8 cellular contexts compared by ENCODE assay signal in genomic region chr3:158109804-158110657, GRCh38. TPM values are rescaled to one million over a fixed set of nuclear protein-coding genes. Genes with fewer than 3 reads are reported as not detected.
DNase-seq lines count a peak whose midpoint lies in the region; ATAC-seq and TF ChIP-seq lines count a peak whose summit lies in the region.

Gene RSRC1, plus strand, starts transcription at chr3:158110089. Its CDS starts 12,016 bp downstream, at chr3:158122105.

- TF ChIP-seq CTCF in fibroblast of mammary gland (conservative IDR thresholded peaks at IDR 0.05; ENCODE audit: control insufficient read depth, insufficient read depth, low read depth, low read length): no peak

- H3K27me3 ChIP-seq in GM23248 (replicated peaks; ENCODE audit: insufficient read depth): no peaks in the 10 kb centered on the region
- H3K27me3 ChIP-seq in Karpas-422 (ENCODE audit: low read length): no peaks in the 10 kb centered on the region

- in situ Hi-C loops in GM23248 (cut with MboI): no loop called here

- H3K36me3 Mint-ChIP-seq in natural killer cell treated with Interleukin-12 subunit alpha and Interleukin-12 subunit beta and Interleukin-15 and Interleukin-18, amount 100 ng/mL, for 72 hours: peaks cover 13% of the 10 kb centered on the region

- H3K9ac ChIP-seq in GM23248 (peak within 1 kb of the TSS; percentile 88), Karpas-422 (ENCODE audit: low read length) (peak within 1 kb of the TSS; percentile 87)

- peak; percentile 90 to 93 for ATAC-seq in natural killer cell treated with Interleukin-12 subunit alpha and Interleukin-12 subunit beta and Interleukin-15 and Interleukin-18, amount 100 ng/mL, for 72 hours

- peak; percentile 87 for DNase-seq in DMS79 treated with DMSO at 0.1 percent for 48 hours (lab: John Stamatoyannopoulos, UW)
- peak; percentile 98 for DNase-seq in GM23248
- DNase-seq in Karpas-422: peak; percentile 96
- peak; percentile 98 for DNase-seq in RPMI8226
- DNase-seq in activated T-helper 1 cell treated with anti-CD3 and anti-CD28 coated beads, Interleukin-2, amount 50 U/mL, for 16 hours (ENCODE audit: low read depth in 1 of 2, low spot score in 1 of 2): peak; percentile 52 to 62
- DNase-seq in fibroblast of mammary gland (ENCODE audit: low read depth): peak; percentile 88
- DNase-seq in natural killer cell treated with Interleukin-12 subunit alpha and Interleukin-12 subunit beta and Interleukin-15 and Interleukin-18, amount 100 ng/mL, for 72 hours (ENCODE audit: low spot score): peak; percentile 79
- peak; percentile 78 for DNase-seq in stimulated activated naive CD4-positive, alpha-beta T cell treated with Interleukin-2 at 50 U/mL for 16 hours (lab: John Stamatoyannopoulos, UW)

- peak within 1 kb of the TSS; percentile 96 for H3K4me2 ChIP-seq in GM23248 (ENCODE audit: unreplicated experiment)
- peak within 1 kb of the TSS; percentile 95 for H3K4me2 ChIP-seq in Karpas-422 (ENCODE audit: low read depth, low read length, poor library complexity, severe bottlenecking)

- peak within 1 kb of the TSS; percentile 100 for H3K4me3 Mint-ChIP-seq in natural killer cell treated with Interleukin-12 subunit alpha and Interleukin-12 subunit beta and Interleukin-15 and Interleukin-18, amount 100 ng/mL, for 72 hours

- H3K79me2 ChIP-seq in GM23248 (ENCODE audit: insufficient read depth) (peaks cover 45% of the 10 kb centered on the region), Karpas-422 (ENCODE audit: low read length) (peaks cover 73% of the 10 kb centered on the region)

- H3K4me1 ChIP-seq in GM23248 (ENCODE audit: insufficient read depth): peaks cover 10% of the 10 kb centered on the region; the same call in 1 of the 2 replicates
- peaks cover 36% of the 10 kb centered on the region for H3K4me1 ChIP-seq in Karpas-422 (ENCODE audit: low read length)

- no peaks in the 10 kb centered on the region for H3K9me2 ChIP-seq in GM23248 (ENCODE audit: insufficient read depth)
- no peaks in the 10 kb centered on the region for H3K9me2 ChIP-seq in Karpas-422 (replicated peaks; ENCODE audit: insufficient read depth, low read length)

- H3K27ac Mint-ChIP-seq in natural killer cell treated with Interleukin-12 subunit alpha and Interleukin-12 subunit beta and Interleukin-15 and Interleukin-18, amount 100 ng/mL, for 72 hours: peak within 1 kb of the TSS; percentile 56 to 83

- H3K9me3 ChIP-seq in GM23248 (ENCODE audit: low read depth): no peaks in the 10 kb centered on the region
- no peaks in the 10 kb centered on the region; the same call in 1 of the 2 replicates for H3K9me3 ChIP-seq in Karpas-422 (ENCODE audit: low read length)

- 0% methylated on average over 51 to 55 of the region's 57 CpGs for WGBS in GM23248 (ENCODE audit: low coverage in 1 of 2, low lambda C conversion rate in 2 of 2, missing lambda C conversion rate in 2 of 2), 2 experiments

- H3K27ac ChIP-seq in GM23248 (peak within 1 kb of the TSS; percentile 85), Karpas-422 (ENCODE audit: low read length) (peak within 1 kb of the TSS; percentile 72)

- H3F3A ChIP-seq in GM23248 (ENCODE audit: insufficient read depth): peaks cover 22% of the 10 kb centered on the region

- H3K4me3 ChIP-seq in GM23248: peak within 1 kb of the TSS; percentile 89
- peak within 1 kb of the TSS; percentile 93 for H3K4me3 ChIP-seq in Karpas-422 (ENCODE audit: low read length)
- peak within 1 kb of the TSS; percentile 90 for H3K4me3 ChIP-seq in fibroblast of mammary gland (ENCODE audit: control insufficient read depth, low read depth, low read length)

- H3K36me3 ChIP-seq in GM23248 (ENCODE audit: low read depth): no peaks in the 10 kb centered on the region
- H3K36me3 ChIP-seq in Karpas-422 (ENCODE audit: insufficient read depth, low read length): peaks cover 18% of the 10 kb centered on the region

- peaks cover 6% of the 10 kb centered on the region for H3K9me3 Mint-ChIP-seq in natural killer cell treated with Interleukin-12 subunit alpha and Interleukin-12 subunit beta and Interleukin-15 and Interleukin-18, amount 100 ng/mL, for 72 hours

- H3K4me1 Mint-ChIP-seq in natural killer cell treated with Interleukin-12 subunit alpha and Interleukin-12 subunit beta and Interleukin-15 and Interleukin-18, amount 100 ng/mL, for 72 hours (ENCODE audit: low read depth in 2 of 2): peaks cover 45 to 57% of the 10 kb centered on the region in 2 donors

- H2AFZ ChIP-seq in GM23248 (peak within 1 kb of the TSS; percentile 96), Karpas-422 (ENCODE audit: low read length) (peak within 1 kb of the TSS; percentile 94)

- H4K20me1 ChIP-seq in GM23248 (ENCODE audit: insufficient read depth) (no peaks in the 10 kb centered on the region), Karpas-422 (ENCODE audit: insufficient read depth, low read depth, low read length) (no peaks in the 10 kb centered on the region)

- H3K27me3 Mint-ChIP-seq in natural killer cell treated with Interleukin-12 subunit alpha and Interleukin-12 subunit beta and Interleukin-15 and Interleukin-18, amount 100 ng/mL, for 72 hours: peaks cover 16 to 37% of the 10 kb centered on the region in 2 donors

RNA-seq across cellular contexts. Expression of gene RSRC1, which starts in this region (rescaled TPM):
- 30.7 and 34.6 TPM in 2 replicates for total RNA-seq in GM23248 (2014; rRNA removed; shearing (Covaris generic))
- polyA plus RNA-seq in GM23248 (2016; fragmentation: Nextera tagmentation; extraction: Ambion mirVana): 28.5 and 30.2 TPM in 2 replicates
- 95.2 and 101 TPM in 2 replicates for total RNA-seq in Karpas-422 (2014; rRNA removed; shearing (Covaris generic); ENCODE audit: low replicate concordance)
- total RNA-seq in natural killer cell treated with Interleukin-12 subunit alpha and Interleukin-12 subunit beta and Interleukin-15 and Interleukin-18, amount 100 ng/mL, for 72 hours: 10 to 100 TPM; 38.7 to 49.6 TPM

Comparison
In these comparisons a context has a peak if more than half of its experiments do, and no peak if none do; other contexts are left out.
1. Peak in every context shown above with its lines: DNase-seq, ATAC-seq, H3K4me3 ChIP-seq and H3K27ac ChIP-seq.